23 cellular contexts compared by ENCODE assay signal in the genomic region with DNA sequence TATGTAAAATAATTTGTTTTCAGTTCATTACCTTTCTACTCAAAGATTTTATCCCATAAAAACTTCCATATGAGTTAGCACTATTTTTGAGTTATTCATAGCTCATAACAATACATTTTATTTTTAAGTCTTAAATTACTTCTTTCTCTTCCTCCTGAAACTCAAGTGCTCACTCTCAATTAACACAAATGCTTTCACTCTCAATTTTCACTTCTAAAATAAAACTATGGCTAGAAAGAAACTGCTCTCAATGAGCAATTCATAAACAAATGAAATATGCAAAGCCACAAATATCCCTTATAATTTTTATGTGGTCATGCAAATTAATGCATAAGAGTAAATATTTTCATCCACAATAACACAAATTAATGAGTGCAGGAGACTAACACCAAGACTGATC. TPM values are rescaled to one million over a fixed set of nuclear protein-coding genes. Genes with fewer than 3 reads are reported as not detected.
DNase-seq lines count a peak whose midpoint lies in the region; ATAC-seq and TF ChIP-seq lines count a peak whose summit lies in the region.
"Had no signal": no experiment of that assay in that cellular context is flagged by ENCODE, and none has a peak within 500 bp of the region (broad histone marks: within the 10 kb centered on the region; RNA-seq: fewer than 3 reads in every experiment).

No MANE protein-coding gene starts in this region.

- H3K9me3 ChIP-seq in BLaER1: 0 out of 2 replicates have a peak, but pooled peaks cover 4% of the 10 kb centered on the region
- H3K9me3 ChIP-seq in HEK293 (ENCODE audit: control insufficient read depth, insufficient read depth, low read depth, low read length): no peaks in the 10 kb centered on the region
- H3K9me3 ChIP-seq: body of pancreas, colonic mucosa, heart left ventricle, lower lobe of right lung, upper lobe of right lung had no signal

- H3K36me3 ChIP-seq in BLaER1 (peaks cover 13% of the 10 kb centered on the region; the same call in 1 of the 2 replicates), HEK293 (ENCODE audit: control insufficient read depth in 2 of 2, insufficient read depth in 1 of 2, low read length in 2 of 2) (no peaks in the 10 kb centered on the region), KMS-11 (ENCODE audit: insufficient read depth) (no peaks in the 10 kb centered on the region)
- H3K36me3 ChIP-seq: colonic mucosa, heart left ventricle, lower lobe of right lung, upper lobe of right lung had no signal

- H3K79me2 ChIP-seq in KMS-11 (ENCODE audit: insufficient read depth, low read depth): no peaks in the 10 kb centered on the region
- H3K79me2 ChIP-seq: parathyroid adenoma had no signal

- H3K4me3 ChIP-seq in BLaER1 (no peak overlapping the region), HEK293 (ENCODE audit: low read depth, low read length) (no peak overlapping the region), KMS-11 (IDR thresholded peaks at IDR 0.05; ENCODE audit: insufficient read depth, low read depth, low read length) (no peak overlapping the region)
- H3K4me3 ChIP-seq: body of pancreas, colonic mucosa, heart left ventricle, lower lobe of right lung, upper lobe of right lung had no signal

- H4K20me1 ChIP-seq in BLaER1 (no peaks in the 10 kb centered on the region), KMS-11 (ENCODE audit: insufficient read depth) (no peaks in the 10 kb centered on the region)

- no peak overlapping the region for H2AFZ ChIP-seq in KMS-11 (ENCODE audit: low read depth)
- H2AFZ ChIP-seq: parathyroid adenoma had no signal

- peak overlapping the region; percentile 11; the same call in 1 of the 2 replicates for H3K4me2 ChIP-seq in BLaER1
- peak overlapping the region; percentile 14; the same call in 1 of the 2 replicates for H3K4me2 ChIP-seq in KMS-11

- POLR2A ChIA-PET in HEK293 (lab: Yijun Ruan, JAX): no interaction called here

- TF ChIP-seq CTCF in HEK293 (tag by site-specific recombination; IDR thresholded peaks at IDR 0.05) (no peak), KMS-11 (conservative IDR thresholded peaks at IDR 0.05; ENCODE audit: low read depth, low read length) (no peak)

- DNase-seq in NCI-H1417 (lab: John Stamatoyannopoulos, UW) (no peak), left cardiac atrium (no peak)
- DNase-seq: activated CD4-positive, alpha-beta T cell treated with anti-CD3 and anti-CD28 coated beads, Interleukin-2, amount 50 U/mL, for 1 hour; activated T-cell treated with anti-CD3 and anti-CD28 coated beads, Interleukin-2, amount 50 U/mL, for 24 hours; body of pancreas; CD4-positive, alpha-beta memory T cell; colonic mucosa; GOT3; heart left ventricle; lower lobe of right lung; NCI-H1694 treated with DMSO at 0.1 percent for 48 hours; NCI-H226; stimulated activated CD4-positive, alpha-beta T cell treated with anti-CD3 and anti-CD28 coated beads, Interleukin-1b, Interleukin-23, amount 100 ng/mL, for 48 hours; SW 1271; upper lobe of right lung had no signal

- peak; percentile 59 for ATAC-seq in GM18870 (IDR thresholded peaks at IDR 0.05; ENCODE audit: unreplicated experiment)
- ATAC-seq in HG02588 (IDR thresholded peaks at IDR 0.05; ENCODE audit: unreplicated experiment): no peak
- no peak for ATAC-seq in left cardiac atrium
- no peak for ATAC-seq in HG02870 (IDR thresholded peaks at IDR 0.05; ENCODE audit: unreplicated experiment)
- ATAC-seq: activated naive CD4-positive, alpha-beta T cell treated with anti-CD3 and anti-CD28 coated beads, Interleukin-2, amount 50 U/mL, for 72 hours; body of pancreas; heart left ventricle; lower lobe of right lung; upper lobe of right lung had no signal

- no peak overlapping the region for H3K9ac ChIP-seq in BLaER1
- H3K9ac ChIP-seq in KMS-11: no peak overlapping the region
- H3K9ac ChIP-seq: parathyroid adenoma had no signal

- intact Hi-C loops in left cardiac atrium (cut with DNase I): no loop called here

- CTCF ChIA-PET in HEK293 (lab: Yijun Ruan, JAX): no interaction called here

- H3K4me1 ChIP-seq in BLaER1: peaks cover 70% of the 10 kb centered on the region
- 0 out of 2 replicates have a peak, but pooled peaks cover 2% of the 10 kb centered on the region for H3K4me1 ChIP-seq in HEK293 (ENCODE audit: control insufficient read depth, insufficient read depth, low read length)
- H3K4me1 ChIP-seq in KMS-11 (ENCODE audit: low read depth, poor library complexity, severe bottlenecking): peaks cover 15% of the 10 kb centered on the region
- H3K4me1 ChIP-seq: lower lobe of right lung, parathyroid adenoma, upper lobe of right lung had no signal

- H3K27me3 ChIP-seq in BLaER1 (no peaks in the 10 kb centered on the region), KMS-11 (ENCODE audit: insufficient read depth, low read depth) (no peaks in the 10 kb centered on the region; the same call in 1 of the 2 replicates)
- H3K27me3 ChIP-seq: body of pancreas, colonic mucosa, heart left ventricle, upper lobe of right lung had no signal

- H3K27ac ChIP-seq in BLaER1 (no peak overlapping the region), HEK293 (ENCODE audit: extremely low read depth, low read depth, low read length) (no peak overlapping the region), KMS-11 (no peak overlapping the region)
- H3K27ac ChIP-seq: body of pancreas, colonic mucosa, heart left ventricle, lower lobe of right lung, parathyroid adenoma, upper lobe of right lung had no signal

TF ChIP-seq in HEK293, 187 proteins besides CTCF, POLR2A, EP300 and RAD21:
- peak; percentile 73; the same call in 1 of the 2 replicates for TF ChIP-seq PRDM1 (tag by site-specific recombination; IDR thresholded peaks at IDR 0.05)
- TF ChIP-seq ZFP69B (tag by site-specific recombination; IDR thresholded peaks at IDR 0.05): no peak

RNA-seq across cellular contexts. Expression of gene MAML3, which starts 38.8 kb away (rescaled TPM):
- 1 to 10 TPM; 2.6 to 3.0 TPM for total RNA-seq in left cardiac atrium
